9 cellular contexts compared by ENCODE assay signal in genomic region chr5:159469496-159470370, GRCh38.
DNase-seq lines count a peak whose midpoint lies in the region; ATAC-seq, FAIRE-seq and TF ChIP-seq lines count a peak whose summit lies in the region.
"Had no signal": no experiment of that assay in that cellular context is flagged by ENCODE, and none has a peak within 500 bp of the region (broad histone marks: within the 10 kb centered on the region; RNA-seq: fewer than 3 reads in every experiment).

No MANE protein-coding gene starts in this region.

- ATAC-seq in SK-N-SH treated with all-trans-retinoic acid at 6 μM for 48 hours (peak; percentile 61), HG02610 (IDR thresholded peaks at IDR 0.05; ENCODE audit: unreplicated experiment) (peak; percentile 74), HG03520 (IDR thresholded peaks at IDR 0.05; ENCODE audit: unreplicated experiment) (no peak)
- ATAC-seq: esophagus mucosa had no signal

- no peak for TF ChIP-seq POLR2A in H54 (IDR thresholded peaks at IDR 0.05; ENCODE audit: low read depth, low read length)

- DNase-seq in SK-N-SH (no peak), T-helper 9 cell (peak; percentile 8), renal cortical epithelial cell (ENCODE audit: low read depth) (peak; percentile 27), H54 (ENCODE audit: insufficient read length, low spot score) (no peak), anterior cingulate cortex (lab: John Stamatoyannopoulos, UW) (no peak)

- no peaks in the 10 kb centered on the region for H3K79me2 ChIP-seq in SK-N-SH (ENCODE audit: insufficient read depth)

- H3K9me2 ChIP-seq in SK-N-SH, result no peaks in the 10 kb centered on the region

- no peak for TF ChIP-seq CTCF in SK-N-SH (IDR thresholded peaks at IDR 0.05)

- H4K20me1 ChIP-seq in SK-N-SH (ENCODE audit: insufficient read depth), result no peaks in the 10 kb centered on the region

- 73% methylated on average over 11 of the region's 11 CpGs for WGBS in SK-N-SH (ENCODE audit: low lambda C conversion rate)

- FAIRE-seq in H54 (lab: Jason Lieb, UNC), result no peak

- TF ChIP-seq RAD21 in SK-N-SH (IDR thresholded peaks at IDR 0.05; ENCODE audit: low read length), result no peak

- no peak overlapping the region for H2AFZ ChIP-seq in SK-N-SH (ENCODE audit: low read depth)

- H3K4me2 ChIP-seq in SK-N-SH, result no peak overlapping the region

- no peaks in the 10 kb centered on the region for H3K4me1 ChIP-seq in SK-N-SH (ENCODE audit: control insufficient read depth in 1 of 2, insufficient read depth in 2 of 2, low read depth in 1 of 2, low read length in 1 of 2)

- no peak overlapping the region for H3K9ac ChIP-seq in SK-N-SH

- H3K27ac ChIP-seq in SK-N-SH (ENCODE audit: low read depth in 2 of 2, low read length in 1 of 2), result no peak overlapping the region

- H3K27me3 ChIP-seq in SK-N-SH (ENCODE audit: insufficient read depth), result no peaks in the 10 kb centered on the region

- no peaks in the 10 kb centered on the region for H3F3A ChIP-seq in SK-N-SH (replicated peaks; ENCODE audit: insufficient read depth)

- no peak overlapping the region for H3K4me3 ChIP-seq in SK-N-SH (ENCODE audit: low read depth in 2 of 2, low read length in 1 of 2)

- no peaks in the 10 kb centered on the region for H3K9me3 ChIP-seq in SK-N-SH

- CTCF ChIA-PET in SK-N-SH (lab: Yijun Ruan, JAX), result no interaction called here

- no peaks in the 10 kb centered on the region for H3K36me3 ChIP-seq in SK-N-SH (replicated peaks in 1 of 2; ENCODE audit: control insufficient read depth in 1 of 2, insufficient read depth in 2 of 2, low read length in 1 of 2)

- POLR2A ChIA-PET in SK-N-SH (lab: Yijun Ruan, JAX), result no interaction called here

- TF ChIP-seq EP300 in SK-N-SH (IDR thresholded peaks at IDR 0.05; ENCODE audit: borderline replicate concordance in 1 of 2, low read depth in 1 of 2, low read length in 1 of 2), result no peak

TF ChIP-seq in SK-N-SH treated with all-trans-retinoic acid at 6 μM for 48 hours, 23 proteins besides CTCF, POLR2A, EP300 and RAD21:
- TF ChIP-seq GLIS3 (CRISPR knock-in tag; IDR thresholded peaks at IDR 0.05), result no peak
- TF ChIP-seq, protein P1, sequence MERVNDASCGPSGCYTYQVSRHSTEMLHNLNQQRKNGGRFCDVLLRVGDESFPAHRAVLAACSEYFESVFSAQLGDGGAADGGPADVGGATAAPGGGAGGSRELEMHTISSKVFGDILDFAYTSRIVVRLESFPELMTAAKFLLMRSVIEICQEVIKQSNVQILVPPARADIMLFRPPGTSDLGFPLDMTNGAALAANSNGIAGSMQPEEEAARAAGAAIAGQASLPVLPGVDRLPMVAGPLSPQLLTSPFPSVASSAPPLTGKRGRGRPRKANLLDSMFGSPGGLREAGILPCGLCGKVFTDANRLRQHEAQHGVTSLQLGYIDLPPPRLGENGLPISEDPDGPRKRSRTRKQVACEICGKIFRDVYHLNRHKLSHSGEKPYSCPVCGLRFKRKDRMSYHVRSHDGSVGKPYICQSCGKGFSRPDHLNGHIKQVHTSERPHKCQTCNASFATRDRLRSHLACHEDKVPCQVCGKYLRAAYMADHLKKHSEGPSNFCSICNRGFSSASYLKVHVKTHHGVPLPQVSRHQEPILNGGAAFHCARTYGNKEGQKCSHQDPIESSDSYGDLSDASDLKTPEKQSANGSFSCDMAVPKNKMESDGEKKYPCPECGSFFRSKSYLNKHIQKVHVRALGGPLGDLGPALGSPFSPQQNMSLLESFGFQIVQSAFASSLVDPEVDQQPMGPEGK (CRISPR knock-in tag; IDR thresholded peaks at IDR 0.05; ENCODE audit: borderline replicate concordance), result no peak
- TF ChIP-seq ZNF70 (CRISPR knock-in tag; IDR thresholded peaks at IDR 0.05), result no peak
- no peak for TF ChIP-seq ZNF565 (CRISPR knock-in tag; conservative IDR thresholded peaks at IDR 0.05; ENCODE audit: low read depth)
- no peak for TF ChIP-seq ZNF8 (CRISPR knock-in tag; IDR thresholded peaks at IDR 0.05)
- no peak for TF ChIP-seq TOX (CRISPR knock-in tag; IDR thresholded peaks at IDR 0.05; ENCODE audit: borderline replicate concordance)
- TF ChIP-seq, protein P2, sequence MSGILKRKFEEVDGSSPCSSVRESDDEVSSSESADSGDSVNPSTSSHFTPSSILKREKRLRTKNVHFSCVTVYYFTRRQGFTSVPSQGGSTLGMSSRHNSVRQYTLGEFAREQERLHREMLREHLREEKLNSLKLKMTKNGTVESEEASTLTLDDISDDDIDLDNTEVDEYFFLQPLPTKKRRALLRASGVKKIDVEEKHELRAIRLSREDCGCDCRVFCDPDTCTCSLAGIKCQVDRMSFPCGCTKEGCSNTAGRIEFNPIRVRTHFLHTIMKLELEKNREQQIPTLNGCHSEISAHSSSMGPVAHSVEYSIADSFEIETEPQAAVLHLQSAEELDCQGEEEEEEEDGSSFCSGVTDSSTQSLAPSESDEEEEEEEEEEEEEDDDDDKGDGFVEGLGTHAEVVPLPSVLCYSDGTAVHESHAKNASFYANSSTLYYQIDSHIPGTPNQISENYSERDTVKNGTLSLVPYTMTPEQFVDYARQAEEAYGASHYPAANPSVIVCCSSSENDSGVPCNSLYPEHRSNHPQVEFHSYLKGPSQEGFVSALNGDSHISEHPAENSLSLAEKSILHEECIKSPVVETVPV (CRISPR knock-in tag; IDR thresholded peaks at IDR 0.05), result no peak
- no peak for TF ChIP-seq ZFP3 (CRISPR knock-in tag; IDR thresholded peaks at IDR 0.05)

TF ChIP-seq in SK-N-SH, 30 proteins besides CTCF, POLR2A, EP300 and RAD21:
- TF ChIP-seq, protein P3, sequence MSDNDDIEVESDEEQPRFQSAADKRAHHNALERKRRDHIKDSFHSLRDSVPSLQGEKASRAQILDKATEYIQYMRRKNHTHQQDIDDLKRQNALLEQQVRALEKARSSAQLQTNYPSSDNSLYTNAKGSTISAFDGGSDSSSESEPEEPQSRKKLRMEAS (IDR thresholded peaks at IDR 0.05; ENCODE audit: low read depth), result no peak

Comparison
In these comparisons a context has a peak if more than half of its experiments do, and no peak if none do; other contexts are left out.
1. DNase-seq: peak in T-helper 9 cell (single experiment) and renal cortical epithelial cell (single experiment); none in SK-N-SH (single experiment), H54 (single experiment) and anterior cingulate cortex (0 of 58).